ENCODE assay signal across 8 cellular contexts in the genomic region with DNA sequence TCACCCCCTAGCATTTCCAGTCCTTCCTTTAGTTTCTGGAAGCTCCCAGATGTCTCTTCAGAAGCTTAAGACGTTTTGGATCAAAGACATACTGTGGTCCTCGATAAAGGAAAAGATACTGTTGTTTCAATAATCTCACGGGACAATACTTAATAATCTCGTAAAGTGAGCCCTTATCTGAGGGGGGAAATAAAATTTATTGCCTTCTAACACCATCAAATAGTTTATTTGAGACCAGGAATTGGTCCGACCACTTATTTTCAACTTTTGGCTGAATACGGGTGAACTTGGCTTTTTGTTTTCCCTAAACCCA. TPM values are rescaled to one million over a fixed set of nuclear protein-coding genes. Genes with fewer than 3 reads are reported as not detected.
DNase-seq lines count a peak whose midpoint lies in the region; ATAC-seq, FAIRE-seq and TF ChIP-seq lines count a peak whose summit lies in the region.

No MANE protein-coding gene starts in this region.

- TF ChIP-seq EP300 in A549 (IDR thresholded peaks at IDR 0.05), result no peak

- no peak for TF ChIP-seq CTCF in A549 (IDR thresholded peaks at IDR 0.05)

- no peak for DNase-seq in A549 (ENCODE audit: low read depth in 1 of 2, low spot score in 1 of 2)
- DNase-seq in caudate nucleus (lab: John Stamatoyannopoulos, UW), result no peak
- DNase-seq in NOMO-1 (lab: John Stamatoyannopoulos, UW; ENCODE audit: unreplicated experiment in 2 of 2), result no peak
- DNase-seq in NCI-H187 treated with DMSO at 0.1 percent for 48 hours (lab: John Stamatoyannopoulos, UW), result no peak
- DNase-seq in effector CD4-positive, alpha-beta T cell, result no peak

- CTCF ChIA-PET in A549 (lab: Yijun Ruan, JAX), result interaction anchor here (2.0 kb wide), 1 partner anchor 36 kb away, joined by 7 read pairs; no protein-coding TSS in a partner anchor

- WGBS in A549 (ENCODE audit: missing lambda C conversion rate), result 39% methylated on average over 6 of the region's 6 CpGs

- no peak for TF ChIP-seq POLR2A in A549 (IDR thresholded peaks at IDR 0.05; ENCODE audit: low read length)

- no peak for TF ChIP-seq RAD21 in A549 (conservative IDR thresholded peaks at IDR 0.05 in 1 of 2, IDR thresholded peaks at IDR 0.05 in 1 of 2)

- H3K4me2 ChIP-seq in A549, result peak overlapping the region; percentile 85

- peak overlapping the region; percentile 87 to 93 for H3K27ac ChIP-seq in A549
- no peak overlapping the region for H3K27ac ChIP-seq in HUES6 (ENCODE audit: low read depth, low read length)
- H3K27ac ChIP-seq in caudate nucleus (ENCODE audit: low read depth, low read length), result peak overlapping the region; percentile 63
- peak overlapping the region; percentile 80 for H3K27ac ChIP-seq in muscle layer of duodenum (ENCODE audit: low read length)

- ATAC-seq in A549 (no peak), GM18867 (IDR thresholded peaks at IDR 0.05; ENCODE audit: unreplicated experiment) (no peak)

- FAIRE-seq in A549 (lab: Jason Lieb, UNC), result no peak

- H3K4me3 ChIP-seq in A549, result peak overlapping the region; percentile 75
- peak overlapping the region; percentile 98 for H3K4me3 ChIP-seq in HUES6 (ENCODE audit: low read depth, low read length)
- peak overlapping the region; percentile 87 to 95 for H3K4me3 ChIP-seq in muscle layer of duodenum (ENCODE audit: low read depth in 1 of 2, low read length in 2 of 2)

- no peaks in the 10 kb centered on the region for H3K9me3 ChIP-seq in A549
- no peaks in the 10 kb centered on the region for H3K9me3 ChIP-seq in HUES6 (ENCODE audit: control insufficient read depth, insufficient read depth, low read depth, low read length)
- no peaks in the 10 kb centered on the region for H3K9me3 ChIP-seq in muscle layer of duodenum (ENCODE audit: control insufficient read depth in 1 of 2, low read length in 2 of 2)

- H3K27me3 ChIP-seq in HUES6 (ENCODE audit: control insufficient read depth, insufficient read depth, low read length) (no peaks in the 10 kb centered on the region), muscle layer of duodenum (ENCODE audit: low read depth, low read length) (no peaks in the 10 kb centered on the region)

- H3K9ac ChIP-seq in HUES6 (ENCODE audit: low read length), result no peak overlapping the region

- POLR2A ChIA-PET in A549 (lab: Yijun Ruan, JAX), result interaction anchor here (0.6 to 1.1 kb wide), 2 partner anchors 30 to 64 kb away, joined by 3 to 4 read pairs; partner anchors contain the start of gene SCFD1

- H3K4me1 ChIP-seq in A549, result peaks cover 30% of the 10 kb centered on the region
- H3K4me1 ChIP-seq in HUES6 (ENCODE audit: control insufficient read depth, insufficient read depth, low read length), result peaks cover 15% of the 10 kb centered on the region
- H3K4me1 ChIP-seq in muscle layer of duodenum (ENCODE audit: control insufficient read depth in 1 of 2, insufficient read depth in 2 of 2, low read length in 2 of 2), result peaks cover 0 to 16% of the 10 kb centered on the region in 2 donors

- H3K36me3 ChIP-seq in HUES6 (ENCODE audit: control insufficient read depth, insufficient read depth, low read length) (peaks cover 17% of the 10 kb centered on the region), muscle layer of duodenum (ENCODE audit: control insufficient read depth in 1 of 2, insufficient read depth in 2 of 2, low read length in 2 of 2) (peaks cover 0 to 4% of the 10 kb centered on the region in 2 donors)

TF ChIP-seq in A549, 52 proteins besides CTCF, POLR2A, EP300 and RAD21:
- no peak for TF ChIP-seq HDAC2 (IDR thresholded peaks at IDR 0.05)
- no peak for TF ChIP-seq NFE2L2 (conservative IDR thresholded peaks at IDR 0.05; ENCODE audit: low read length)
- TF ChIP-seq FOXS1 (CRISPR knock-in tag; IDR thresholded peaks at IDR 0.05), result no peak
- TF ChIP-seq, protein P1, sequence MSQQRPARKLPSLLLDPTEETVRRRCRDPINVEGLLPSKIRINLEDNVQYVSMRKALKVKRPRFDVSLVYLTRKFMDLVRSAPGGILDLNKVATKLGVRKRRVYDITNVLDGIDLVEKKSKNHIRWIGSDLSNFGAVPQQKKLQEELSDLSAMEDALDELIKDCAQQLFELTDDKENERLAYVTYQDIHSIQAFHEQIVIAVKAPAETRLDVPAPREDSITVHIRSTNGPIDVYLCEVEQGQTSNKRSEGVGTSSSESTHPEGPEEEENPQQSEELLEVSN (IDR thresholded peaks at IDR 0.05; ENCODE audit: borderline replicate concordance, low read depth), result no peak
- TF ChIP-seq EHMT2 (IDR thresholded peaks at IDR 0.05; ENCODE audit: low read depth), result no peak
- TF ChIP-seq GATA3 (IDR thresholded peaks at IDR 0.05; ENCODE audit: borderline replicate concordance), result no peak
- TF ChIP-seq, protein P2, sequence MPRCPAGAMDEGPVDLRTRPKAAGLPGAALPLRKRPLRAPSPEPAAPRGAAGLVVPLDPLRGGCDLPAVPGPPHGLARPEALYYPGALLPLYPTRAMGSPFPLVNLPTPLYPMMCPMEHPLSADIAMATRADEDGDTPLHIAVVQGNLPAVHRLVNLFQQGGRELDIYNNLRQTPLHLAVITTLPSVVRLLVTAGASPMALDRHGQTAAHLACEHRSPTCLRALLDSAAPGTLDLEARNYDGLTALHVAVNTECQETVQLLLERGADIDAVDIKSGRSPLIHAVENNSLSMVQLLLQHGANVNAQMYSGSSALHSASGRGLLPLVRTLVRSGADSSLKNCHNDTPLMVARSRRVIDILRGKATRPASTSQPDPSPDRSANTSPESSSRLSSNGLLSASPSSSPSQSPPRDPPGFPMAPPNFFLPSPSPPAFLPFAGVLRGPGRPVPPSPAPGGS (IDR thresholded peaks at IDR 0.05), result no peak
- no peak for TF ChIP-seq ZC3H11A (IDR thresholded peaks at IDR 0.05)
- TF ChIP-seq HOXB5 (CRISPR knock-in tag; IDR thresholded peaks at IDR 0.05), result no peak
- no peak for TF ChIP-seq JUNB (IDR thresholded peaks at IDR 0.05)
- TF ChIP-seq MYC (IDR thresholded peaks at IDR 0.05; ENCODE audit: borderline replicate concordance, low read length), result no peak
- TF ChIP-seq, protein P3, sequence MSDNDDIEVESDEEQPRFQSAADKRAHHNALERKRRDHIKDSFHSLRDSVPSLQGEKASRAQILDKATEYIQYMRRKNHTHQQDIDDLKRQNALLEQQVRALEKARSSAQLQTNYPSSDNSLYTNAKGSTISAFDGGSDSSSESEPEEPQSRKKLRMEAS (IDR thresholded peaks at IDR 0.05), result no peak
- TF ChIP-seq, protein P4, sequence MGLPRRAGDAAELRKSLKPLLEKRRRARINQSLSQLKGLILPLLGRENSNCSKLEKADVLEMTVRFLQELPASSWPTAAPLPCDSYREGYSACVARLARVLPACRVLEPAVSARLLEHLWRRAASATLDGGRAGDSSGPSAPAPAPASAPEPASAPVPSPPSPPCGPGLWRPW (IDR thresholded peaks at IDR 0.05), result no peak
- TF ChIP-seq HEYL (CRISPR knock-in tag; IDR thresholded peaks at IDR 0.05), result no peak
- TF ChIP-seq ESRRA (IDR thresholded peaks at IDR 0.05; ENCODE audit: borderline replicate concordance, low read length), result no peak
- no peak for TF ChIP-seq KDM1A (IDR thresholded peaks at IDR 0.05; ENCODE audit: low read depth)

RNA-seq across cellular contexts. Expression of gene G2E3, which starts 0.6 kb away (rescaled TPM):
- polyA plus RNA-seq in A549 (2011; rRNA removed), result 20.5 and 27.9 TPM in 2 replicates
- polyA plus RNA-seq in A549 (2012; cell fraction: cytosol; rRNA removed), result 4.5 and 5.2 TPM in 2 replicates
- 3.2 and 6.7 TPM in 2 replicates for polyA plus RNA-seq in A549 (2012; cell fraction: nucleus; rRNA removed)
- 18.0 to 22.1 TPM (median 18.2 TPM) in 3 replicates for polyA plus RNA-seq in A549 (2017; fragmentation: RNase III; extraction: RNeasy Plus Mini Kit Qiagen cat#74134 plus additional on column Dnase treatment)
- 8.0 and 11.5 TPM in 2 replicates for polyA minus RNA-seq in A549 (2011; rRNA and poly(A)+ RNA removed)
